Comparison of ENCODE assay signal across 1 cellular context in genomic region chr7:29291723-29292591, GRCh38.
TF ChIP-seq lines count a peak whose summit lies in the region.

No MANE protein-coding gene starts in this region.

TF ChIP-seq in HepG2, 621 proteins besides CTCF, POLR2A, EP300 and RAD21 (continued from another document and continues in another):
- TF ChIP-seq ARID4A (CRISPR knock-in tag; IDR thresholded peaks at IDR 0.05; ENCODE audit: borderline replicate concordance) (peak; percentile 19; the same call in 1 of the 2 replicates), IKZF4 (CRISPR knock-in tag; IDR thresholded peaks at IDR 0.05; ENCODE audit: borderline replicate concordance, low read depth, not compliant biosample characterization) (no peak), ZNF383 (CRISPR knock-in tag; IDR thresholded peaks at IDR 0.05; ENCODE audit: borderline replicate concordance) (no peak), ISX (CRISPR knock-in tag; conservative IDR thresholded peaks at IDR 0.05) (no peak), ZNF891 (CRISPR knock-in tag; IDR thresholded peaks at IDR 0.05) (no peak), SKIL (CRISPR knock-in tag; IDR thresholded peaks at IDR 0.05; ENCODE audit: borderline replicate concordance) (no peak), KDM1A (CRISPR knock-in tag; IDR thresholded peaks at IDR 0.05) (no peak), ELF1 (CRISPR knock-in tag; IDR thresholded peaks at IDR 0.05) (0 out of 2 replicates have a peak, but pooled peaks have one; percentile 25), NFE2 (CRISPR knock-in tag; IDR thresholded peaks at IDR 0.05) (no peak), ZMAT5 (CRISPR knock-in tag; IDR thresholded peaks at IDR 0.05; ENCODE audit: borderline replicate concordance, low read depth) (no peak), ZSCAN31 (CRISPR knock-in tag; IDR thresholded peaks at IDR 0.05; ENCODE audit: low read depth) (no peak), NR2C2 (CRISPR knock-in tag; IDR thresholded peaks at IDR 0.05; ENCODE audit: borderline replicate concordance) (no peak; the same call in 1 of the 2 replicates), ZNF574 (CRISPR knock-in tag; IDR thresholded peaks at IDR 0.05) (no peak), TOPORS (CRISPR knock-in tag; IDR thresholded peaks at IDR 0.05) (no peak), PHB2 (IDR thresholded peaks at IDR 0.05; ENCODE audit: partially characterized antibody) (no peak), ZNF331 (CRISPR knock-in tag; IDR thresholded peaks at IDR 0.05) (0 out of 2 replicates have a peak, but pooled peaks have one; percentile 48), KLF11 (CRISPR knock-in tag; IDR thresholded peaks at IDR 0.05) (no peak), RBM39 (IDR thresholded peaks at IDR 0.05; ENCODE audit: low read depth, low read length, poor library complexity, severe bottlenecking) (no peak), FOXK1 (CRISPR knock-in tag; IDR thresholded peaks at IDR 0.05; ENCODE audit: borderline replicate concordance, low read depth) (no peak), IKZF5 (CRISPR knock-in tag; IDR thresholded peaks at IDR 0.05) (no peak), E2F2 (CRISPR knock-in tag; IDR thresholded peaks at IDR 0.05; ENCODE audit: borderline replicate concordance) (no peak), RFXANK (CRISPR knock-in tag; IDR thresholded peaks at IDR 0.05) (no peak), NR0B2 (CRISPR knock-in tag; IDR thresholded peaks at IDR 0.05) (no peak), HBP1 (CRISPR knock-in tag; IDR thresholded peaks at IDR 0.05; ENCODE audit: low read depth) (no peak), ZNF607 (CRISPR knock-in tag; IDR thresholded peaks at IDR 0.05; ENCODE audit: borderline replicate concordance) (no peak), RBAK (CRISPR knock-in tag; IDR thresholded peaks at IDR 0.05) (no peak), GTF2F1 (IDR thresholded peaks at IDR 0.05; ENCODE audit: low read length) (no peak), NCOR1 (IDR thresholded peaks at IDR 0.05; ENCODE audit: borderline replicate concordance, low read length) (peak; percentile 83), ZNF768 (CRISPR knock-in tag; IDR thresholded peaks at IDR 0.05) (no peak), ZNF282 (IDR thresholded peaks at IDR 0.05; ENCODE audit: partially characterized antibody) (no peak), RAD51 (IDR thresholded peaks at IDR 0.05; ENCODE audit: borderline replicate concordance) (no peak), MNT (IDR thresholded peaks at IDR 0.05) (no peak), PAXIP1 (CRISPR knock-in tag; conservative IDR thresholded peaks at IDR 0.05) (peak; percentile 82), DMAP1 (CRISPR knock-in tag; IDR thresholded peaks at IDR 0.05) (no peak), ESRRA (CRISPR knock-in tag; IDR thresholded peaks at IDR 0.05; ENCODE audit: low read depth) (no peak)
